1 cellular context compared by ENCODE assay signal in the genomic region with DNA sequence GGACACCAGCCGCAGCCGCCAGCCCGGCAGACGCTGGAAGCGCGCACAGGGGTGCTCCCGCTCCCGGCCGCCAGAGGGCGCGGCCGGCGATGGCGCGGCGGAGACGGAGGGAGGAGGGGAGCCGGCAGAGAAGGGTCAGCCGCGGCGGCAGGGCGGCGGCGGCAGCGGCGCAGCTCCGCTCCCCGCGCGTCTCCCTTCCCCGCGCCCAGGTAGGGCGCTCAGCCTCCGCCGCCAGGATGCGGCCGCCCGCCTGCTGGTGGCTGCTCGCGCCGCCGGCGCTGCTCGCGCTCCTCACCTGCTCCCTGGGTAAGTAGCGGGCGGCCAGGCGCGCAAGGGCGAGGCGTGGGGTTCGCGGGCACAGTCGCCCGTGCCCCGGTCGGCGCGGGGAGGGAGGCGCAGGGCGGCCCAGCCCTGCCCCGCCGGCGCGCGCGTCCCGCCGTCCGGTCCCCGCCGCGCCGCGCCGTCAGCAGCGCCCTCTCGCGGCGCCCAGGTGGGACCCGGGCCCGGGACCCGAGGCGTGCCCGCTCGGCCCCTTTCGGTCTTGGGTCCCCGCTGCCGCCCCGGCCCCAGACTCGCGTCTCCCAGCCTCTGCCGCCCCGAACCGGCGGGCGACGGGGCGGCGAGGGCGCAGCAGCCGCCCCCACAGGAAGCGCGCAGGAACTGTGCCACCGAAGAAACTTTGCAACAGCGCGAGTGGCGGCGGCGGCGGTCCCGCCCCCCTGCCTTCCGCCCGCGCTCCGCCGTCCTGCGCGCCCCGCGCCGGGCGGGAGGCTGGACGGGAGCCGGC.
TF ChIP-seq lines count a peak whose summit lies in the region.

A gene (plus strand): TSS at position 127 of the 787 bp plus-strand sequence. CDS start 110 bp downstream, at position 237.

TF ChIP-seq in HepG2, 621 proteins besides CTCF, POLR2A, EP300 and RAD21 (continued from another document and continues in another):
- TF ChIP-seq, protein P1, sequence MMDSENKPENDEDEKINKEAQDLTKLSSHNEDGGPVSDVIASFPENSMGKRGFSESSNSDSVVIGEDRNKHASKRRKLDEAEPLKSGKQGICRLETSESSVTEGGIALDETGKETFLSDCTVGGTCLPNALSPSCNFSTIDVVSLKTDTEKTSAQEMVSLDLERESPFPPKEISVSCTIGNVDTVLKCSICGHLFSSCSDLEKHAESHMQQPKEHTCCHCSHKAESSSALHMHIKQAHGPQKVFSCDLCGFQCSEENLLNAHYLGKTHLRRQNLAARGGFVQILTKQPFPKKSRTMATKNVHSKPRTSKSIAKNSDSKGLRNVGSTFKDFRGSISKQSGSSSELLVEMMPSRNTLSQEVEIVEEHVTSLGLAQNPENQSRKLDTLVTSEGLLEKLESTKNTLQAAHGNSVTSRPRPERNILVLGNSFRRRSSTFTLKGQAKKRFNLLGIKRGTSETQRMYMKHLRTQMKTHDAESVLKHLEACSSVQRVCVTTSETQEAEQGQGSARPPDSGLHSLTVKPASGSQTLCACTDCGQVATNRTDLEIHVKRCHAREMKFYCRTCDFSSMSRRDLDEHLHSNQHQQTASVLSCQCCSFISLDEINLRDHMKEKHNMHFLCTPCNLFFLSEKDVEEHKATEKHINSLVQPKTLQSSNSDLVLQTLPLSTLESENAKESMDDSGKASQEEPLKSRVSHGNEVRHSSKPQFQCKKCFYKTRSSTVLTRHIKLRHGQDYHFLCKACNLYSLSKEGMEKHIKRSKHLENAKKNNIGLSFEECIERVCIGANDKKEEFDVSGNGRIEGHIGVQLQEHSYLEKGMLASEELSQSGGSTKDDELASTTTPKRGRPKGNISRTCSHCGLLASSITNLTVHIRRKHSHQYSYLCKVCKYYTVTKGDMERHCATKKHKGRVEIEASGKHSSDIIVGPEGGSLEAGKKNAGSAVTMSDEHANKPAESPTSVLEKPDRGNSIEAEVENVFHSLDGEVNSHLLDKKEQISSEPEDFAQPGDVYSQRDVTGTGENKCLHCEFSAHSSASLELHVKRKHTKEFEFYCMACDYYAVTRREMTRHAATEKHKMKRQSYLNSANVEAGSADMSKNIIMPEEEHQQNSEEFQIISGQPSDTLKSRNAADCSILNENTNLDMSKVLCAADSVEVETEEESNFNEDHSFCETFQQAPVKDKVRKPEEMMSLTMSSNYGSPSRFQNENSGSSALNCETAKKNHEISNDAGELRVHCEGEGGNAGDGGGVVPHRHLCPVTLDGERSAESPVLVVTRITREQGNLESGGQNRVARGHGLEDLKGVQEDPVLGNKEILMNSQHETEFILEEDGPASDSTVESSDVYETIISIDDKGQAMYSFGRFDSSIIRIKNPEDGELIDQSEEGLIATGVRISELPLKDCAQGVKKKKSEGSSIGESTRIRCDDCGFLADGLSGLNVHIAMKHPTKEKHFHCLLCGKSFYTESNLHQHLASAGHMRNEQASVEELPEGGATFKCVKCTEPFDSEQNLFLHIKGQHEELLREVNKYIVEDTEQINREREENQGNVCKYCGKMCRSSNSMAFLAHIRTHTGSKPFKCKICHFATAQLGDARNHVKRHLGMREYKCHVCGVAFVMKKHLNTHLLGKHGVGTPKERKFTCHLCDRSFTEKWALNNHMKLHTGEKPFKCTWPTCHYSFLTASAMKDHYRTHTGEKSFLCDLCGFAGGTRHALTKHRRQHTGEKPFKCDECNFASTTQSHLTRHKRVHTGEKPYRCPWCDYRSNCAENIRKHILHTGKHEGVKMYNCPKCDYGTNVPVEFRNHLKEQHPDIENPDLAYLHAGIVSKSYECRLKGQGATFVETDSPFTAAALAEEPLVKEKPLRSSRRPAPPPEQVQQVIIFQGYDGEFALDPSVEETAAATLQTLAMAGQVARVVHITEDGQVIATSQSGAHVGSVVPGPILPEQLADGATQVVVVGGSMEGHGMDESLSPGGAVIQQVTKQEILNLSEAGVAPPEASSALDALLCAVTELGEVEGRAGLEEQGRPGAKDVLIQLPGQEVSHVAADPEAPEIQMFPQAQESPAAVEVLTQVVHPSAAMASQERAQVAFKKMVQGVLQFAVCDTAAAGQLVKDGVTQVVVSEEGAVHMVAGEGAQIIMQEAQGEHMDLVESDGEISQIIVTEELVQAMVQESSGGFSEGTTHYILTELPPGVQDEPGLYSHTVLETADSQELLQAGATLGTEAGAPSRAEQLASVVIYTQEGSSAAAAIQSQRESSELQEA (CRISPR knock-in tag; IDR thresholded peaks at IDR 0.05; ENCODE audit: not compliant biosample characterization) = no peak
- TF ChIP-seq SPEN (CRISPR knock-in tag; IDR thresholded peaks at IDR 0.05; ENCODE audit: low read depth) (no peak; the same call in 1 of the 2 replicates), SALL1 (CRISPR knock-in tag; IDR thresholded peaks at IDR 0.05) (peak; percentile 44), SUZ12 (IDR thresholded peaks at IDR 0.05; ENCODE audit: low read depth, low read length) (no peak), NFYB (CRISPR knock-in tag; IDR thresholded peaks at IDR 0.05) (no peak), ATF7 (IDR thresholded peaks at IDR 0.05) (no peak), ATF7 (CRISPR knock-in tag; IDR thresholded peaks at IDR 0.05) (no peak), ELF3 (CRISPR knock-in tag; IDR thresholded peaks at IDR 0.05) (no peak; the same call in 1 of the 2 replicates), SNAPC2 (CRISPR knock-in tag; IDR thresholded peaks at IDR 0.05) (no peak), KLF12 (CRISPR knock-in tag; IDR thresholded peaks at IDR 0.05; ENCODE audit: borderline replicate concordance) (peak; percentile 24; the same call in 1 of the 2 replicates), PAWR (CRISPR knock-in tag; IDR thresholded peaks at IDR 0.05; ENCODE audit: borderline replicate concordance) (no peak), IRX3 (CRISPR knock-in tag; IDR thresholded peaks at IDR 0.05; ENCODE audit: borderline replicate concordance, low read depth) (no peak), ZNF619 (CRISPR knock-in tag; IDR thresholded peaks at IDR 0.05) (no peak), ZNF33A (CRISPR knock-in tag; IDR thresholded peaks at IDR 0.05; ENCODE audit: borderline replicate concordance) (no peak), ZNF720 (CRISPR knock-in tag; IDR thresholded peaks at IDR 0.05) (no peak), ZSCAN30 (CRISPR knock-in tag; IDR thresholded peaks at IDR 0.05) (no peak)
- TF ChIP-seq, protein P2, sequence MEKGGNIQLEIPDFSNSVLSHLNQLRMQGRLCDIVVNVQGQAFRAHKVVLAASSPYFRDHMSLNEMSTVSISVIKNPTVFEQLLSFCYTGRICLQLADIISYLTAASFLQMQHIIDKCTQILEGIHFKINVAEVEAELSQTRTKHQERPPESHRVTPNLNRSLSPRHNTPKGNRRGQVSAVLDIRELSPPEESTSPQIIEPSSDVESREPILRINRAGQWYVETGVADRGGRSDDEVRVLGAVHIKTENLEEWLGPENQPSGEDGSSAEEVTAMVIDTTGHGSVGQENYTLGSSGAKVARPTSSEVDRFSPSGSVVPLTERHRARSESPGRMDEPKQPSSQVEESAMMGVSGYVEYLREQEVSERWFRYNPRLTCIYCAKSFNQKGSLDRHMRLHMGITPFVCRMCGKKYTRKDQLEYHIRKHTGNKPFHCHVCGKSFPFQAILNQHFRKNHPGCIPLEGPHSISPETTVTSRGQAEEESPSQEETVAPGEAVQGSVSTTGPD (CRISPR knock-in tag; IDR thresholded peaks at IDR 0.05) = no peak
- TF ChIP-seq, protein P3, sequence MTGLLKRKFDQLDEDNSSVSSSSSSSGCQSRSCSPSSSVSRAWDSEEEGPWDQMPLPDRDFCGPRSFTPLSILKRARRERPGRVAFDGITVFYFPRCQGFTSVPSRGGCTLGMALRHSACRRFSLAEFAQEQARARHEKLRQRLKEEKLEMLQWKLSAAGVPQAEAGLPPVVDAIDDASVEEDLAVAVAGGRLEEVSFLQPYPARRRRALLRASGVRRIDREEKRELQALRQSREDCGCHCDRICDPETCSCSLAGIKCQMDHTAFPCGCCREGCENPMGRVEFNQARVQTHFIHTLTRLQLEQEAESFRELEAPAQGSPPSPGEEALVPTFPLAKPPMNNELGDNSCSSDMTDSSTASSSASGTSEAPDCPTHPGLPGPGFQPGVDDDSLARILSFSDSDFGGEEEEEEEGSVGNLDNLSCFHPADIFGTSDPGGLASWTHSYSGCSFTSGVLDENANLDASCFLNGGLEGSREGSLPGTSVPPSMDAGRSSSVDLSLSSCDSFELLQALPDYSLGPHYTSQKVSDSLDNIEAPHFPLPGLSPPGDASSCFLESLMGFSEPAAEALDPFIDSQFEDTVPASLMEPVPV (CRISPR knock-in tag; IDR thresholded peaks at IDR 0.05) = no peak
- TF ChIP-seq, protein P4, sequence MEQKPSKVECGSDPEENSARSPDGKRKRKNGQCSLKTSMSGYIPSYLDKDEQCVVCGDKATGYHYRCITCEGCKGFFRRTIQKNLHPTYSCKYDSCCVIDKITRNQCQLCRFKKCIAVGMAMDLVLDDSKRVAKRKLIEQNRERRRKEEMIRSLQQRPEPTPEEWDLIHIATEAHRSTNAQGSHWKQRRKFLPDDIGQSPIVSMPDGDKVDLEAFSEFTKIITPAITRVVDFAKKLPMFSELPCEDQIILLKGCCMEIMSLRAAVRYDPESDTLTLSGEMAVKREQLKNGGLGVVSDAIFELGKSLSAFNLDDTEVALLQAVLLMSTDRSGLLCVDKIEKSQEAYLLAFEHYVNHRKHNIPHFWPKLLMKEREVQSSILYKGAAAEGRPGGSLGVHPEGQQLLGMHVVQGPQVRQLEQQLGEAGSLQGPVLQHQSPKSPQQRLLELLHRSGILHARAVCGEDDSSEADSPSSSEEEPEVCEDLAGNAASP (CRISPR knock-in tag; IDR thresholded peaks at IDR 0.05; ENCODE audit: borderline replicate concordance) = no peak
- TF ChIP-seq, protein P5, sequence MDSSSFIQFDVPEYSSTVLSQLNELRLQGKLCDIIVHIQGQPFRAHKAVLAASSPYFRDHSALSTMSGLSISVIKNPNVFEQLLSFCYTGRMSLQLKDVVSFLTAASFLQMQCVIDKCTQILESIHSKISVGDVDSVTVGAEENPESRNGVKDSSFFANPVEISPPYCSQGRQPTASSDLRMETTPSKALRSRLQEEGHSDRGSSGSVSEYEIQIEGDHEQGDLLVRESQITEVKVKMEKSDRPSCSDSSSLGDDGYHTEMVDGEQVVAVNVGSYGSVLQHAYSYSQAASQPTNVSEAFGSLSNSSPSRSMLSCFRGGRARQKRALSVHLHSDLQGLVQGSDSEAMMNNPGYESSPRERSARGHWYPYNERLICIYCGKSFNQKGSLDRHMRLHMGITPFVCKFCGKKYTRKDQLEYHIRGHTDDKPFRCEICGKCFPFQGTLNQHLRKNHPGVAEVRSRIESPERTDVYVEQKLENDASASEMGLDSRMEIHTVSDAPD (CRISPR knock-in tag; IDR thresholded peaks at IDR 0.05) = no peak
- TF ChIP-seq, protein P6, sequence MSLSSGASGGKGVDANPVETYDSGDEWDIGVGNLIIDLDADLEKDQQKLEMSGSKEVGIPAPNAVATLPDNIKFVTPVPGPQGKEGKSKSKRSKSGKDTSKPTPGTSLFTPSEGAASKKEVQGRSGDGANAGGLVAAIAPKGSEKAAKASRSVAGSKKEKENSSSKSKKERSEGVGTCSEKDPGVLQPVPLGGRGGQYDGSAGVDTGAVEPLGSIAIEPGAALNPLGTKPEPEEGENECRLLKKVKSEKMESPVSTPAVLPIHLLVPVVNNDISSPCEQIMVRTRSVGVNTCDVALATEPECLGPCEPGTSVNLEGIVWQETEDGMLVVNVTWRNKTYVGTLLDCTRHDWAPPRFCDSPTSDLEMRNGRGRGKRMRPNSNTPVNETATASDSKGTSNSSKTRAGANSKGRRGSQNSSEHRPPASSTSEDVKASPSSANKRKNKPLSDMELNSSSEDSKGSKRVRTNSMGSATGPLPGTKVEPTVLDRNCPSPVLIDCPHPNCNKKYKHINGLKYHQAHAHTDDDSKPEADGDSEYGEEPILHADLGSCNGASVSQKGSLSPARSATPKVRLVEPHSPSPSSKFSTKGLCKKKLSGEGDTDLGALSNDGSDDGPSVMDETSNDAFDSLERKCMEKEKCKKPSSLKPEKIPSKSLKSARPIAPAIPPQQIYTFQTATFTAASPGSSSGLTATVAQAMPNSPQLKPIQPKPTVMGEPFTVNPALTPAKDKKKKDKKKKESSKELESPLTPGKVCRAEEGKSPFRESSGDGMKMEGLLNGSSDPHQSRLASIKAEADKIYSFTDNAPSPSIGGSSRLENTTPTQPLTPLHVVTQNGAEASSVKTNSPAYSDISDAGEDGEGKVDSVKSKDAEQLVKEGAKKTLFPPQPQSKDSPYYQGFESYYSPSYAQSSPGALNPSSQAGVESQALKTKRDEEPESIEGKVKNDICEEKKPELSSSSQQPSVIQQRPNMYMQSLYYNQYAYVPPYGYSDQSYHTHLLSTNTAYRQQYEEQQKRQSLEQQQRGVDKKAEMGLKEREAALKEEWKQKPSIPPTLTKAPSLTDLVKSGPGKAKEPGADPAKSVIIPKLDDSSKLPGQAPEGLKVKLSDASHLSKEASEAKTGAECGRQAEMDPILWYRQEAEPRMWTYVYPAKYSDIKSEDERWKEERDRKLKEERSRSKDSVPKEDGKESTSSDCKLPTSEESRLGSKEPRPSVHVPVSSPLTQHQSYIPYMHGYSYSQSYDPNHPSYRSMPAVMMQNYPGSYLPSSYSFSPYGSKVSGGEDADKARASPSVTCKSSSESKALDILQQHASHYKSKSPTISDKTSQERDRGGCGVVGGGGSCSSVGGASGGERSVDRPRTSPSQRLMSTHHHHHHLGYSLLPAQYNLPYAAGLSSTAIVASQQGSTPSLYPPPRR (CRISPR knock-in tag; IDR thresholded peaks at IDR 0.05; ENCODE audit: borderline replicate concordance) = no peak
- TF ChIP-seq, protein P7, sequence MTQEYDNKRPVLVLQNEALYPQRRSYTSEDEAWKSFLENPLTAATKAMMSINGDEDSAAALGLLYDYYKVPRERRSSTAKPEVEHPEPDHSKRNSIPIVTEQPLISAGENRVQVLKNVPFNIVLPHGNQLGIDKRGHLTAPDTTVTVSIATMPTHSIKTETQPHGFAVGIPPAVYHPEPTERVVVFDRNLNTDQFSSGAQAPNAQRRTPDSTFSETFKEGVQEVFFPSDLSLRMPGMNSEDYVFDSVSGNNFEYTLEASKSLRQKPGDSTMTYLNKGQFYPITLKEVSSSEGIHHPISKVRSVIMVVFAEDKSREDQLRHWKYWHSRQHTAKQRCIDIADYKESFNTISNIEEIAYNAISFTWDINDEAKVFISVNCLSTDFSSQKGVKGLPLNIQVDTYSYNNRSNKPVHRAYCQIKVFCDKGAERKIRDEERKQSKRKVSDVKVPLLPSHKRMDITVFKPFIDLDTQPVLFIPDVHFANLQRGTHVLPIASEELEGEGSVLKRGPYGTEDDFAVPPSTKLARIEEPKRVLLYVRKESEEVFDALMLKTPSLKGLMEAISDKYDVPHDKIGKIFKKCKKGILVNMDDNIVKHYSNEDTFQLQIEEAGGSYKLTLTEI (CRISPR knock-in tag; conservative IDR thresholded peaks at IDR 0.05) = no peak
